ENCODE assay signal across 8 cellular contexts in genomic region chr19:1865172-1866010, GRCh38. TPM values are rescaled to one million over a fixed set of nuclear protein-coding genes. Genes with fewer than 3 reads are reported as not detected.
DNase-seq lines count a peak whose midpoint lies in the region; ATAC-seq and TF ChIP-seq lines count a peak whose summit lies in the region.

No MANE protein-coding gene starts in this region.

- no peaks in the 10 kb centered on the region for H3K9me3 ChIP-seq in right atrium auricular region
- no peaks in the 10 kb centered on the region for H3K9me3 ChIP-seq in body of pancreas
- no peaks in the 10 kb centered on the region for H3K9me3 ChIP-seq in uterus

- no peak for ATAC-seq in Right ventricle myocardium inferior
- no peak for ATAC-seq in body of pancreas
- ATAC-seq in omental fat pad (ENCODE audit: low FRiP score), result no peak

- TF ChIP-seq CTCF in right atrium auricular region (IDR thresholded peaks at IDR 0.05) (no peak), body of pancreas (IDR thresholded peaks at IDR 0.05) (no peak), mesothelial cell of epicardium (IDR thresholded peaks at IDR 0.05; ENCODE audit: unreplicated experiment) (no peak), uterus (IDR thresholded peaks at IDR 0.05) (no peak), omental fat pad (IDR thresholded peaks at IDR 0.05) (no peak)

- TF ChIP-seq POLR2A in body of pancreas (IDR thresholded peaks at IDR 0.05) (no peak), uterus (IDR thresholded peaks at IDR 0.05) (no peak)

- peak overlapping the region; percentile 88 to 90 for H3K27ac ChIP-seq in right atrium auricular region
- H3K27ac ChIP-seq in body of pancreas, result peak overlapping the region; percentile 48 to 92 (median 78)
- H3K27ac ChIP-seq in uterus, result peak overlapping the region; percentile 83 to 84

- H3K4me1 ChIP-seq in right atrium auricular region (peaks cover 0 to 31% of the 10 kb centered on the region in 2 donors), body of pancreas (peaks cover 32% of the 10 kb centered on the region), uterus (peaks cover 0 to 22% of the 10 kb centered on the region in 2 donors)

- no peaks in the 10 kb centered on the region for H3K36me3 Mint-ChIP-seq in mesothelial cell of epicardium

- peaks cover 18% of the 10 kb centered on the region for H3K4me1 Mint-ChIP-seq in mesothelial cell of epicardium

- intact Hi-C loops in Right ventricle myocardium inferior (cut with DNase I) (loop anchor here (2.0 kb wide), 1 partner anchor 63 kb away; no protein-coding TSS in a partner anchor), body of pancreas (cut with DNase I) (no loop called here), uterus (cut with DNase I; ENCODE audit: low total_unique reads) (no loop called here)

- peak overlapping the region in 1 of 2 donors; percentile 64 for H3K4me3 ChIP-seq in right atrium auricular region
- H3K4me3 ChIP-seq in body of pancreas, result no peak overlapping the region
- no peak overlapping the region for H3K4me3 ChIP-seq in uterus

- H3K36me3 ChIP-seq in right atrium auricular region, result no peaks in the 10 kb centered on the region
- no peaks in the 10 kb centered on the region for H3K36me3 ChIP-seq in body of pancreas (replicated peaks in 1 of 2; ENCODE audit: insufficient read depth in 1 of 2, low read depth in 2 of 2)
- H3K36me3 ChIP-seq in uterus, result no peaks in the 10 kb centered on the region

- H3K27me3 ChIP-seq in right atrium auricular region, result no peaks in the 10 kb centered on the region
- no peaks in the 10 kb centered on the region for H3K27me3 ChIP-seq in body of pancreas
- no peaks in the 10 kb centered on the region for H3K27me3 ChIP-seq in uterus

- H3K27ac Mint-ChIP-seq in mesothelial cell of epicardium, result peak overlapping the region; percentile 67

- H3K27me3 Mint-ChIP-seq in mesothelial cell of epicardium (ENCODE audit: low read depth), result peaks cover 13% of the 10 kb centered on the region

- H3K4me3 Mint-ChIP-seq in mesothelial cell of epicardium, result peak overlapping the region; percentile 62

- no peak for DNase-seq in right atrium auricular region (ENCODE audit: low spot score)
- DNase-seq in Right ventricle myocardium inferior (ENCODE audit: missing footprints), result no peak
- peak in 1 of 4 donors; percentile 15 for DNase-seq in body of pancreas
- DNase-seq in mesothelial cell of epicardium (ENCODE audit: low spot score in 2 of 2, unreplicated experiment in 2 of 2), result no peak
- no peak for DNase-seq in uterus
- no peak for DNase-seq in GDM1 (lab: John Stamatoyannopoulos, UW)
- DNase-seq in SIG-M5 treated with dmso at 0.1 percent for 504 hours (lab: John Stamatoyannopoulos, UW; ENCODE audit: unreplicated experiment), result no peak
- no peak for DNase-seq in omental fat pad (ENCODE audit: low spot score)

- 80 to 95% methylated on average over 10 to 14 of the region's 17 CpGs for WGBS in body of pancreas, 2 donors

- no peaks in the 10 kb centered on the region for H3K9me3 Mint-ChIP-seq in mesothelial cell of epicardium

RNA-seq across cellular contexts. Expression of gene KLF16, which starts 2.0 kb away (rescaled TPM):
- total RNA-seq in right atrium auricular region, result 1 to 10 TPM; 4.4 to 5.6 TPM
- 11.0 TPM for total RNA-seq in Right ventricle myocardium inferior
- total RNA-seq in body of pancreas, result 1 to 10 TPM; 2.3 to 3.6 TPM
- total RNA-seq in mesothelial cell of epicardium, result 22.0 to 24.1 TPM (median 23.5 TPM) in 3 replicates
- 10 to 100 TPM in 1 of 4 donors, 1 to 10 TPM in 1, under 1 TPM in 1, not detected in 1; 0.26 to 17.7 (median 3.9) TPM for total RNA-seq in uterus
- 10 to 100 TPM in 1 of 4 donors, 1 to 10 TPM in 3; 4.0 to 19.5 (median 6.7) TPM for total RNA-seq in omental fat pad

RNA-seq across cellular contexts. Expression of gene REXO1, which starts 17.1 kb away (rescaled TPM):
- total RNA-seq in right atrium auricular region (10 to 100 TPM in 1 of 2 donors, 1 to 10 TPM in 1; 9.6 to 12.1 TPM), Right ventricle myocardium inferior (17.8 TPM), body of pancreas (10 to 100 TPM; 16.6 to 19.8 TPM), mesothelial cell of epicardium (41.6 to 46.6 TPM (median 44.3 TPM) in 3 replicates), uterus (10 to 100 TPM in 2 of 4 donors, 1 to 10 TPM in 2; 1.5 to 67.4 (median 25.1) TPM), omental fat pad (10 to 100 TPM; 17.0 to 31.3 (median 19.6) TPM)

RNA-seq across cellular contexts. Expression of gene ABHD17A, which starts 19.9 kb away (rescaled TPM):
- total RNA-seq in right atrium auricular region (10 to 100 TPM; 92.6 to 99.5 TPM), Right ventricle myocardium inferior (61.5 TPM), body of pancreas (100 to 1,000 TPM in 1 of 2 donors, 10 to 100 TPM in 1; 56.8 to 100 TPM), mesothelial cell of epicardium (59.4 to 67.2 TPM (median 62.0 TPM) in 3 replicates), uterus (100 to 1,000 TPM in 1 of 4 donors, 10 to 100 TPM in 3; 33.8 to 142 (median 63.7) TPM), omental fat pad (100 to 1,000 TPM in 1 of 4 donors, 10 to 100 TPM in 3; 70.1 to 117 (median 87.8) TPM)

RNA-seq across cellular contexts. Expression of gene ADAT3, which starts 39.8 kb away (rescaled TPM):
- 1 to 10 TPM; 1.7 to 4.0 TPM for total RNA-seq in right atrium auricular region
- total RNA-seq in Right ventricle myocardium inferior, result 1.6 TPM
- 10 to 100 TPM; 10.5 to 13.7 TPM for total RNA-seq in body of pancreas
- total RNA-seq in mesothelial cell of epicardium, result 14.2 to 17.2 TPM (median 15.5 TPM) in 3 replicates
- total RNA-seq in uterus, result 1 to 10 TPM; 1.0 to 5.5 (median 2.8) TPM
- 1 to 10 TPM; 2.4 to 6.2 (median 3.9) TPM for total RNA-seq in omental fat pad

RNA-seq across cellular contexts. Expression of gene SCAMP4, which starts 39.8 kb away (rescaled TPM):
- total RNA-seq in right atrium auricular region (10 to 100 TPM; 35.0 to 42.1 TPM), Right ventricle myocardium inferior (17.9 TPM), body of pancreas (10 to 100 TPM; 37.6 to 67.2 TPM), mesothelial cell of epicardium (93.5 to 97.7 TPM (median 93.5 TPM) in 3 replicates), uterus (10 to 100 TPM in 3 of 4 donors, 1 to 10 TPM in 1; 9.5 to 68.9 (median 28.0) TPM), omental fat pad (10 to 100 TPM; 38.0 to 57.8 (median 45.6) TPM)
